1 cellular context compared by ENCODE assay signal in genomic region chr6:34791842-34792604, GRCh38.
A peak's percentile ranks its signal among the peaks of the same experiment; 100 is the strongest.
TF ChIP-seq lines count a peak whose summit lies in the region.

Gene BLTP3A, plus strand, starts transcription at chr6:34792083. Its CDS starts 168 bp downstream, at chr6:34792251.

TF ChIP-seq in HepG2, 621 proteins besides CTCF, POLR2A, EP300 and RAD21 (continued from another document and continues in another):
- TF ChIP-seq HNF1A (IDR thresholded peaks at IDR 0.05; ENCODE audit: low read depth): no peak
- 0 out of 2 replicates have a peak, but pooled peaks have one; percentile 20 for TF ChIP-seq HNF1A (CRISPR knock-in tag; IDR thresholded peaks at IDR 0.05; ENCODE audit: borderline replicate concordance)
- TF ChIP-seq ZBTB10 (CRISPR knock-in tag; IDR thresholded peaks at IDR 0.05; ENCODE audit: borderline replicate concordance): no peak
- TF ChIP-seq NR0B2 (CRISPR knock-in tag; IDR thresholded peaks at IDR 0.05): peak; percentile 77
- TF ChIP-seq ZNF646 (CRISPR knock-in tag; IDR thresholded peaks at IDR 0.05): 0 out of 2 replicates have a peak, but pooled peaks have one; percentile 35
- TF ChIP-seq STAG1 (CRISPR knock-in tag; IDR thresholded peaks at IDR 0.05): no peak
- TF ChIP-seq ZNF441 (CRISPR knock-in tag; IDR thresholded peaks at IDR 0.05; ENCODE audit: borderline replicate concordance): peak; percentile 65
- no peak for TF ChIP-seq STAT6 (CRISPR knock-in tag; IDR thresholded peaks at IDR 0.05; ENCODE audit: borderline replicate concordance)
- TF ChIP-seq ZNF138 (CRISPR knock-in tag; IDR thresholded peaks at IDR 0.05; ENCODE audit: low read depth): peak; percentile 51; the same call in 1 of the 2 replicates
- no peak for TF ChIP-seq NRL (CRISPR knock-in tag; IDR thresholded peaks at IDR 0.05; ENCODE audit: borderline replicate concordance)
- TF ChIP-seq SRSF4 (IDR thresholded peaks at IDR 0.05; ENCODE audit: low read depth, low read length, poor library complexity, severe bottlenecking): no peak
- TF ChIP-seq MXD3 (CRISPR knock-in tag; IDR thresholded peaks at IDR 0.05): peak; percentile 46; the same call in 1 of the 2 replicates
- TF ChIP-seq ZNF766 (CRISPR knock-in tag; IDR thresholded peaks at IDR 0.05; ENCODE audit: borderline replicate concordance): peak; percentile 74; the same call in 1 of the 2 replicates
- peak; percentile 42; the same call in 1 of the 2 replicates for TF ChIP-seq SATB2 (CRISPR knock-in tag; IDR thresholded peaks at IDR 0.05)
- TF ChIP-seq SNAI1 (CRISPR knock-in tag; IDR thresholded peaks at IDR 0.05; ENCODE audit: borderline replicate concordance): peak; percentile 80; the same call in 1 of the 2 replicates
- no peak; the same call in 1 of the 2 replicates for TF ChIP-seq ZNF547 (CRISPR knock-in tag; IDR thresholded peaks at IDR 0.05)
- 0 out of 2 replicates have a peak, but pooled peaks have one; percentile 25 for TF ChIP-seq REXO4 (CRISPR knock-in tag; IDR thresholded peaks at IDR 0.05; ENCODE audit: borderline replicate concordance)
- TF ChIP-seq ZBTB14 (CRISPR knock-in tag; IDR thresholded peaks at IDR 0.05): peak; percentile 94
- TF ChIP-seq ZNF160 (CRISPR knock-in tag; IDR thresholded peaks at IDR 0.05): peak; percentile 51; the same call in 1 of the 2 replicates
- peak; percentile 79 for TF ChIP-seq KDM5B (CRISPR knock-in tag; IDR thresholded peaks at IDR 0.05; ENCODE audit: borderline replicate concordance)
- no peak for TF ChIP-seq ELF1 (CRISPR knock-in tag; IDR thresholded peaks at IDR 0.05)
- TF ChIP-seq MAF1 (CRISPR knock-in tag; IDR thresholded peaks at IDR 0.05; ENCODE audit: borderline replicate concordance): no peak
- 0 out of 2 replicates have a peak, but pooled peaks have one; percentile 39 for TF ChIP-seq ATF6 (CRISPR knock-in tag; conservative IDR thresholded peaks at IDR 0.05)
- 0 out of 2 replicates have a peak, but pooled peaks have one; percentile 16 for TF ChIP-seq NR2C2 (CRISPR knock-in tag; IDR thresholded peaks at IDR 0.05; ENCODE audit: borderline replicate concordance)
- TF ChIP-seq PRDM4 (CRISPR knock-in tag; IDR thresholded peaks at IDR 0.05; ENCODE audit: borderline replicate concordance): no peak
- TF ChIP-seq ZNF552 (CRISPR knock-in tag; IDR thresholded peaks at IDR 0.05; ENCODE audit: borderline replicate concordance): 0 out of 2 replicates have a peak, but pooled peaks have one; percentile 48
- TF ChIP-seq ZSCAN31 (CRISPR knock-in tag; IDR thresholded peaks at IDR 0.05; ENCODE audit: low read depth): 0 out of 2 replicates have a peak, but pooled peaks have one; percentile 19
- no peak for TF ChIP-seq ZNF781 (CRISPR knock-in tag; IDR thresholded peaks at IDR 0.05; ENCODE audit: borderline replicate concordance, not compliant biosample characterization)
- peak; percentile 67; the same call in 1 of the 2 replicates for TF ChIP-seq ZNF776 (CRISPR knock-in tag; IDR thresholded peaks at IDR 0.05)
- TF ChIP-seq ZFX (CRISPR knock-in tag; IDR thresholded peaks at IDR 0.05; ENCODE audit: low read depth): peak; percentile 82
